7 cellular contexts compared by ENCODE assay signal in the genomic region with DNA sequence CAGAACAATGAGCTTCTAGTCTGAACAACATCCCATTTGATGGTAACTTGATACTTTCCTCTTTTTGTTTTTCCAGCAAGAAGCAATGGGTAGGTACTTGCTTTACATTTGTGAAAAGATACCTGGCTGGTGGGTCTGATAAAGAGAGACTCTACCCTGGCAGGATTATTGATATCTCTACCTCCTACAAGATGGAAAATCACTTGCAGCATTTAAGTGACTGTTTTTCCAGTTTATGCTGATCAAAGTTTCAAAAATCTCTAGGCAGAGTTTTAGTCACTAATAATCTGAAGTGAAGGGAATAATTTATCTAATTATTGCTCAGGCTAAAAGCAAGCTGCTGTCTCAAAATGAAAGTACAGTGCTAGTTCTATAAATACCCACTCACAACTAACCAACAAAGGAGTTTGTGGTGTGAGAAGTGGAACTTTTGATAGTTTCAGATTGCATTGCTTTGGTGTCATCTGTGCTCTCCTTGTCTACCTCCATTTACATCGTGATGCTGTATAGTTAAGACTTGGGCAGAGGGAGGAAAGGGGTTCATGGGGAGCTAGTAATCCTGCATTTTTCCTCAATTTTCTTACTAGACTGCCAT.
DNase-seq lines count a peak whose midpoint lies in the region; ATAC-seq and TF ChIP-seq lines count a peak whose summit lies in the region.

No MANE protein-coding gene starts in this region.

- no peak for TF ChIP-seq CTCF in gastroesophageal sphincter (IDR thresholded peaks at IDR 0.05)
- no peak for TF ChIP-seq CTCF in upper lobe of left lung (IDR thresholded peaks at IDR 0.05)

- H3K9me3 ChIP-seq in neuron (ENCODE audit: low read length), result no peaks in the 10 kb centered on the region
- H3K9me3 ChIP-seq in gastroesophageal sphincter, result no peaks in the 10 kb centered on the region
- no peaks in the 10 kb centered on the region for H3K9me3 ChIP-seq in upper lobe of left lung

- no peaks in the 10 kb centered on the region for H3K27me3 ChIP-seq in neuron (ENCODE audit: insufficient read depth, low read length)
- no peaks in the 10 kb centered on the region for H3K27me3 ChIP-seq in gastroesophageal sphincter
- no peaks in the 10 kb centered on the region for H3K27me3 ChIP-seq in upper lobe of left lung

- H3K27ac ChIP-seq in gastroesophageal sphincter, result peak overlapping the region in 1 of 4 donors; percentile 13
- peak overlapping the region in 1 of 4 donors; percentile 49 for H3K27ac ChIP-seq in upper lobe of left lung

- ATAC-seq in GM18868 (IDR thresholded peaks at IDR 0.05; ENCODE audit: unreplicated experiment), result peak; percentile 80
- ATAC-seq in GM21723 (IDR thresholded peaks at IDR 0.05; ENCODE audit: unreplicated experiment), result peak; percentile 85
- no peak for ATAC-seq in gastroesophageal sphincter
- no peak for ATAC-seq in upper lobe of left lung (ENCODE audit: low FRiP score in 2 of 2)

- peak; percentile 56 for DNase-seq in MV-4-11 (lab: John Stamatoyannopoulos, UW)
- DNase-seq in upper lobe of left lung, result no peak
- DNase-seq in activated effector memory CD4-positive, alpha-beta T cell treated with anti-CD3 and anti-CD28 coated beads, Interleukin-2, amount 50 U/mL, for 16 hours, result no peak

- WGBS in gastroesophageal sphincter (ENCODE audit: low coverage in 1 of 2), 2 donors, result 56 to 71% methylated on average over 1 of the region's 1 CpG
- 88 to 89% methylated on average over 1 of the region's 1 CpG for WGBS in upper lobe of left lung, 2 donors

- H3K4me1 ChIP-seq in neuron (ENCODE audit: insufficient read depth, low read length) (peaks cover 4% of the 10 kb centered on the region), gastroesophageal sphincter (peaks cover 0 to 4% (median 0%) of the 10 kb centered on the region in 3 donors), upper lobe of left lung (peaks cover 0 to 5% (median 0%) of the 10 kb centered on the region in 4 donors)

- peak overlapping the region; percentile 2 for H2AFZ ChIP-seq in neuron (ENCODE audit: low read depth, low read length)

- TF ChIP-seq EP300 in gastroesophageal sphincter (IDR thresholded peaks at IDR 0.05) (no peak), upper lobe of left lung (IDR thresholded peaks at IDR 0.05) (no peak)

- H3K36me3 ChIP-seq in neuron (ENCODE audit: insufficient read depth, low read length) (no peaks in the 10 kb centered on the region), gastroesophageal sphincter (no peaks in the 10 kb centered on the region), upper lobe of left lung (no peaks in the 10 kb centered on the region)

- H3K4me3 ChIP-seq in neuron (ENCODE audit: low read length), result no peak overlapping the region
- no peak overlapping the region for H3K4me3 ChIP-seq in gastroesophageal sphincter
- H3K4me3 ChIP-seq in upper lobe of left lung, result no peak overlapping the region

- no peak for TF ChIP-seq POLR2A in gastroesophageal sphincter (IDR thresholded peaks at IDR 0.05)
- no peak for TF ChIP-seq POLR2A in upper lobe of left lung (IDR thresholded peaks at IDR 0.05)

Comparison
In these comparisons a context has a peak if more than half of its experiments do, and no peak if none do; other contexts are left out.
1. ATAC-seq: peak in GM18868 (single experiment) and GM21723 (single experiment); none in gastroesophageal sphincter (single experiment) and upper lobe of left lung (0 of 2).